In genomic region chr9:32500768-32501167, GRCh38 we compare ENCODE assay signal across 2 cellular contexts.
TF ChIP-seq lines count a peak whose summit lies in the region.

No MANE protein-coding gene starts in this region.

TF ChIP-seq in endothelial cell of umbilical vein, 7 proteins besides CTCF, POLR2A, EP300 and RAD21:
- peak; percentile 76 for TF ChIP-seq FOS (IDR thresholded peaks at IDR 0.05; ENCODE audit: borderline replicate concordance, insufficient read depth, low read length)
- no peak for TF ChIP-seq GATA2 (IDR thresholded peaks at IDR 0.05; ENCODE audit: insufficient read depth, insufficient read length, low read depth, low read length)
- no peak for TF ChIP-seq MYC (IDR thresholded peaks at IDR 0.05; ENCODE audit: low read depth, low read length)
- no peak for TF ChIP-seq POLR2AphosphoS5 (IDR thresholded peaks at IDR 0.05; ENCODE audit: insufficient read depth, low read depth, low read length)
- no peak for TF ChIP-seq EZH2 (IDR thresholded peaks at IDR 0.05; ENCODE audit: borderline replicate concordance, low read depth, low read length, severe bottlenecking)
- TF ChIP-seq JUN (IDR thresholded peaks at IDR 0.05; ENCODE audit: borderline replicate concordance, insufficient read depth, insufficient read length, low read depth), result peak; percentile 63

TF ChIP-seq in HepG2, 621 proteins besides CTCF, POLR2A, EP300 and RAD21:
- no peak for TF ChIP-seq ZSCAN21 (CRISPR knock-in tag; IDR thresholded peaks at IDR 0.05; ENCODE audit: borderline replicate concordance)
- TF ChIP-seq FOSL2 (CRISPR knock-in tag; IDR thresholded peaks at IDR 0.05), result peak; percentile 19; the same call in 1 of the 2 replicates
